8 cellular contexts compared by ENCODE assay signal in genomic region chr18:31424383-31424988, GRCh38. TPM values are rescaled to one million over a fixed set of nuclear protein-coding genes. Genes with fewer than 3 reads are reported as not detected.
DNase-seq lines count a peak whose midpoint lies in the region; FAIRE-seq and TF ChIP-seq lines count a peak whose summit lies in the region.

No MANE protein-coding gene starts in this region.

- FAIRE-seq in small intestine (lab: Jason Lieb, UNC), result no peak

- H3K4me3 ChIP-seq in HFF-Myc (replicated peaks; ENCODE audit: low read depth, low read length) (no peak overlapping the region), epithelial cell of esophagus (ENCODE audit: low read length) (peak overlapping the region; percentile 54), small intestine (ENCODE audit: low read depth in 1 of 2, low read length in 2 of 2) (no peak overlapping the region)

- no peak overlapping the region for H3K27ac ChIP-seq in small intestine (ENCODE audit: low read depth in 1 of 2, low read length in 1 of 2)

- WGBS in small intestine, 3 donors, result 35 to 52% (median 48%) methylated on average over 7 of the region's 7 CpGs

- no peaks in the 10 kb centered on the region for H3K27me3 ChIP-seq in small intestine (ENCODE audit: control insufficient read depth in 2 of 2, insufficient read depth in 2 of 2, low read length in 2 of 2)

- H3K9me3 ChIP-seq in small intestine (ENCODE audit: control insufficient read depth, low read depth), result no peaks in the 10 kb centered on the region

- no peaks in the 10 kb centered on the region for H3K4me1 ChIP-seq in small intestine (ENCODE audit: control insufficient read depth in 2 of 2, insufficient read depth in 1 of 2, low read depth in 1 of 2, low read length in 1 of 2)

- peak; percentile 22 for DNase-seq in activated CD4-positive, alpha-beta T cell treated with anti-CD3 and anti-CD28 coated beads for 48 hours
- no peak for DNase-seq in activated CD4-positive, alpha-beta T cell treated with anti-CD3 and anti-CD28 coated beads for 4 hours
- DNase-seq in HFF-Myc (ENCODE audit: extremely low read depth, low read depth) (no peak), NCI-H524 treated with DMSO at 0.1 percent for 48 hours (lab: John Stamatoyannopoulos, UW) (peak; percentile 0), epithelial cell of esophagus (ENCODE audit: low read depth) (peak; percentile 74), small intestine (peak; percentile 33), medulla oblongata (ENCODE audit: extremely low spot score) (no peak), SIG-M5 treated with dmso at 0.1 percent for 504 hours (lab: John Stamatoyannopoulos, UW; ENCODE audit: unreplicated experiment) (no peak)

- H3K36me3 ChIP-seq in small intestine (ENCODE audit: control insufficient read depth in 2 of 2, insufficient read depth in 2 of 2, low read length in 2 of 2), result no peaks in the 10 kb centered on the region

- TF ChIP-seq CTCF in HFF-Myc (IDR thresholded peaks at IDR 0.05; ENCODE audit: low read depth, low read length, missing control alignments) (peak; percentile 31), epithelial cell of esophagus (IDR thresholded peaks at IDR 0.05; ENCODE audit: insufficient read depth, low read depth, low read length, missing control alignments) (peak; percentile 98)

RNA-seq across cellular contexts. Expression of gene DSG3, which starts 23.1 kb away (rescaled TPM):
- polyA plus RNA-seq in small intestine, result 1 to 10 TPM in 1 of 3 donors, under 1 TPM in 2; 0.27 to 2.5 (median 0.67) TPM

RNA-seq across cellular contexts. Expression of gene DSG4, which starts 47.9 kb away (rescaled TPM):
- polyA plus RNA-seq in small intestine, result under 1 TPM in 1 of 3 donors, not detected in 2; 0.28 TPM

Comparison
In these comparisons a context has a peak if more than half of its experiments do, and no peak if none do; other contexts are left out.
1. DNase-seq: peak in activated CD4-positive, alpha-beta T cell treated with anti-CD3 and anti-CD28 coated beads for 48 hours (single experiment), NCI-H524 treated with DMSO at 0.1 percent for 48 hours (single experiment), epithelial cell of esophagus (single experiment) and small intestine (single experiment); none in activated CD4-positive, alpha-beta T cell treated with anti-CD3 and anti-CD28 coated beads for 4 hours (0 of 2), HFF-Myc (single experiment), medulla oblongata (single experiment) and SIG-M5 treated with dmso at 0.1 percent for 504 hours (single experiment).